1 cellular context compared by ENCODE assay signal in genomic region chr14:24431569-24432258, GRCh38.
A peak's percentile ranks its signal among the peaks of the same experiment; 100 is the strongest.
TF ChIP-seq lines count a peak whose summit lies in the region.

No MANE protein-coding gene starts in this region.

TF ChIP-seq in HepG2, 621 proteins besides CTCF, POLR2A, EP300 and RAD21 (continued from another document and continues in another):
- TF ChIP-seq, protein P1, sequence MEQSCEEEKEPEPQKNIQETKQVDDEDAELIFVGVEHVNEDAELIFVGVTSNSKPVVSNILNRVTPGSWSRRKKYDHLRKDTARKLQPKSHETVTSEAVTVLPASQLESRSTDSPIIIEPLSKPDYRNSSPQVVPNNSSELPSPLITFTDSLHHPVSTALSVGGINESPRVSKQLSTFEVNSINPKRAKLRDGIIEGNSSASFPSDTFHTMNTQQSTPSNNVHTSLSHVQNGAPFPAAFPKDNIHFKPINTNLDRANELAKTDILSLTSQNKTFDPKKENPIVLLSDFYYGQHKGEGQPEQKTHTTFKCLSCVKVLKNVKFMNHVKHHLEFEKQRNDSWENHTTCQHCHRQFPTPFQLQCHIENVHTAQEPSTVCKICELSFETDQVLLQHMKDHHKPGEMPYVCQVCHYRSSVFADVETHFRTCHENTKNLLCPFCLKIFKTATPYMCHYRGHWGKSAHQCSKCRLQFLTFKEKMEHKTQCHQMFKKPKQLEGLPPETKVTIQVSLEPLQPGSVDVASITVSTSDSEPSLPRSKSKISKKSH (CRISPR knock-in tag; IDR thresholded peaks at IDR 0.05; ENCODE audit: borderline replicate concordance): no peak
- TF ChIP-seq TBX2 (CRISPR knock-in tag; IDR thresholded peaks at IDR 0.05; ENCODE audit: borderline replicate concordance): peak; percentile 43; the same call in 1 of the 2 replicates
- TF ChIP-seq NR2F6 (IDR thresholded peaks at IDR 0.05): no peak
- TF ChIP-seq NR2F6 (CRISPR knock-in tag; IDR thresholded peaks at IDR 0.05): peak; percentile 53; the same call in 1 of the 2 replicates
- no peak for TF ChIP-seq CAMTA2 (CRISPR knock-in tag; IDR thresholded peaks at IDR 0.05; ENCODE audit: borderline replicate concordance)
- peak; percentile 81 for TF ChIP-seq REPIN1 (CRISPR knock-in tag; IDR thresholded peaks at IDR 0.05; ENCODE audit: borderline replicate concordance, low read depth)
- peak; percentile 99 for TF ChIP-seq STAG1 (CRISPR knock-in tag; IDR thresholded peaks at IDR 0.05)
- TF ChIP-seq POLR2G (IDR thresholded peaks at IDR 0.05; ENCODE audit: low read depth, low read length): peak; percentile 26; the same call in 1 of the 2 replicates
- TF ChIP-seq, protein P2, sequence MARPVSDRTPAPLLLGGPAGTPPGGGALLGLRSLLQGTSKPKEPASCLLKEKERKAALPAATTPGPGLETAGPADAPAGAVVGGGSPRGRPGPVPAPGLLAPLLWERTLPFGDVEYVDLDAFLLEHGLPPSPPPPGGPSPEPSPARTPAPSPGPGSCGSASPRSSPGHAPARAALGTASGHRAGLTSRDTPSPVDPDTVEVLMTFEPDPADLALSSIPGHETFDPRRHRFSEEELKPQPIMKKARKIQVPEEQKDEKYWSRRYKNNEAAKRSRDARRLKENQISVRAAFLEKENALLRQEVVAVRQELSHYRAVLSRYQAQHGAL (CRISPR knock-in tag; IDR thresholded peaks at IDR 0.05; ENCODE audit: not compliant biosample characterization): no peak
- TF ChIP-seq, protein P3, sequence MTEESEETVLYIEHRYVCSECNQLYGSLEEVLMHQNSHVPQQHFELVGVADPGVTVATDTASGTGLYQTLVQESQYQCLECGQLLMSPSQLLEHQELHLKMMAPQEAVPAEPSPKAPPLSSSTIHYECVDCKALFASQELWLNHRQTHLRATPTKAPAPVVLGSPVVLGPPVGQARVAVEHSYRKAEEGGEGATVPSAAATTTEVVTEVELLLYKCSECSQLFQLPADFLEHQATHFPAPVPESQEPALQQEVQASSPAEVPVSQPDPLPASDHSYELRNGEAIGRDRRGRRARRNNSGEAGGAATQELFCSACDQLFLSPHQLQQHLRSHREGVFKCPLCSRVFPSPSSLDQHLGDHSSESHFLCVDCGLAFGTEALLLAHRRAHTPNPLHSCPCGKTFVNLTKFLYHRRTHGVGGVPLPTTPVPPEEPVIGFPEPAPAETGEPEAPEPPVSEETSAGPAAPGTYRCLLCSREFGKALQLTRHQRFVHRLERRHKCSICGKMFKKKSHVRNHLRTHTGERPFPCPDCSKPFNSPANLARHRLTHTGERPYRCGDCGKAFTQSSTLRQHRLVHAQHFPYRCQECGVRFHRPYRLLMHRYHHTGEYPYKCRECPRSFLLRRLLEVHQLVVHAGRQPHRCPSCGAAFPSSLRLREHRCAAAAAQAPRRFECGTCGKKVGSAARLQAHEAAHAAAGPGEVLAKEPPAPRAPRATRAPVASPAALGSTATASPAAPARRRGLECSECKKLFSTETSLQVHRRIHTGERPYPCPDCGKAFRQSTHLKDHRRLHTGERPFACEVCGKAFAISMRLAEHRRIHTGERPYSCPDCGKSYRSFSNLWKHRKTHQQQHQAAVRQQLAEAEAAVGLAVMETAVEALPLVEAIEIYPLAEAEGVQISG (CRISPR knock-in tag; IDR thresholded peaks at IDR 0.05): peak; percentile 81
- TF ChIP-seq HOXA5 (CRISPR knock-in tag; IDR thresholded peaks at IDR 0.05): peak; percentile 68; the same call in 1 of the 2 replicates
- TF ChIP-seq ZNF543 (CRISPR knock-in tag; IDR thresholded peaks at IDR 0.05): no peak
- peak; percentile 95 for TF ChIP-seq ZMYM4 (CRISPR knock-in tag; IDR thresholded peaks at IDR 0.05)
- no peak for TF ChIP-seq HDAC1 (CRISPR knock-in tag; IDR thresholded peaks at IDR 0.05)
- TF ChIP-seq, protein P4, sequence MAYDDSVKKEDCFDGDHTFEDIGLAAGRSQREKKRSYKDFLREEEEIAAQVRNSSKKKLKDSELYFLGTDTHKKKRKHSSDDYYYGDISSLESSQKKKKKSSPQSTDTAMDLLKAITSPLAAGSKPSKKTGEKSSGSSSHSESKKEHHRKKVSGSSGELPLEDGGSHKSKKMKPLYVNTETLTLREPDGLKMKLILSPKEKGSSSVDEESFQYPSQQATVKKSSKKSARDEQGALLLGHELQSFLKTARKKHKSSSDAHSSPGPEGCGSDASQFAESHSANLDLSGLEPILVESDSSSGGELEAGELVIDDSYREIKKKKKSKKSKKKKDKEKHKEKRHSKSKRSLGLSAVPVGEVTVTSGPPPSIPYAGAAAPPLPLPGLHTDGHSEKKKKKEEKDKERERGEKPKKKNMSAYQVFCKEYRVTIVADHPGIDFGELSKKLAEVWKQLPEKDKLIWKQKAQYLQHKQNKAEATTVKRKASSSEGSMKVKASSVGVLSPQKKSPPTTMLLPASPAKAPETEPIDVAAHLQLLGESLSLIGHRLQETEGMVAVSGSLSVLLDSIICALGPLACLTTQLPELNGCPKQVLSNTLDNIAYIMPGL (CRISPR knock-in tag; IDR thresholded peaks at IDR 0.05; ENCODE audit: borderline replicate concordance in 1 of 2, low read depth in 1 of 2): peak; percentile 98 to 99
- no peak for TF ChIP-seq HOXA7 (CRISPR knock-in tag; IDR thresholded peaks at IDR 0.05)
- no peak for TF ChIP-seq SP4 (CRISPR knock-in tag; IDR thresholded peaks at IDR 0.05)
- TF ChIP-seq ZNF563 (CRISPR knock-in tag; IDR thresholded peaks at IDR 0.05): no peak
- TF ChIP-seq NR2F1 (CRISPR knock-in tag; IDR thresholded peaks at IDR 0.05): no peak; a peak in 1 of 4 replicates
- TF ChIP-seq ZNF562 (CRISPR knock-in tag; IDR thresholded peaks at IDR 0.05; ENCODE audit: borderline replicate concordance): no peak
- no peak for TF ChIP-seq ZNF709 (CRISPR knock-in tag; IDR thresholded peaks at IDR 0.05)
- no peak for TF ChIP-seq NFATC3 (CRISPR knock-in tag; IDR thresholded peaks at IDR 0.05)
- TF ChIP-seq JUNB (CRISPR knock-in tag; IDR thresholded peaks at IDR 0.05; ENCODE audit: borderline replicate concordance): no peak
- TF ChIP-seq UBTF (CRISPR knock-in tag; IDR thresholded peaks at IDR 0.05): peak; percentile 70; the same call in 1 of the 2 replicates
- 0 out of 2 replicates have a peak, but pooled peaks have one; percentile 34 for TF ChIP-seq ZNF441 (CRISPR knock-in tag; IDR thresholded peaks at IDR 0.05; ENCODE audit: borderline replicate concordance)
- TF ChIP-seq PPARG (CRISPR knock-in tag; conservative IDR thresholded peaks at IDR 0.05): peak; percentile 55; the same call in 1 of the 2 replicates
- peak; percentile 18 for TF ChIP-seq PRPF4 (IDR thresholded peaks at IDR 0.05; ENCODE audit: low read depth, low read length, poor library complexity, severe bottlenecking)
- TF ChIP-seq, protein P5, sequence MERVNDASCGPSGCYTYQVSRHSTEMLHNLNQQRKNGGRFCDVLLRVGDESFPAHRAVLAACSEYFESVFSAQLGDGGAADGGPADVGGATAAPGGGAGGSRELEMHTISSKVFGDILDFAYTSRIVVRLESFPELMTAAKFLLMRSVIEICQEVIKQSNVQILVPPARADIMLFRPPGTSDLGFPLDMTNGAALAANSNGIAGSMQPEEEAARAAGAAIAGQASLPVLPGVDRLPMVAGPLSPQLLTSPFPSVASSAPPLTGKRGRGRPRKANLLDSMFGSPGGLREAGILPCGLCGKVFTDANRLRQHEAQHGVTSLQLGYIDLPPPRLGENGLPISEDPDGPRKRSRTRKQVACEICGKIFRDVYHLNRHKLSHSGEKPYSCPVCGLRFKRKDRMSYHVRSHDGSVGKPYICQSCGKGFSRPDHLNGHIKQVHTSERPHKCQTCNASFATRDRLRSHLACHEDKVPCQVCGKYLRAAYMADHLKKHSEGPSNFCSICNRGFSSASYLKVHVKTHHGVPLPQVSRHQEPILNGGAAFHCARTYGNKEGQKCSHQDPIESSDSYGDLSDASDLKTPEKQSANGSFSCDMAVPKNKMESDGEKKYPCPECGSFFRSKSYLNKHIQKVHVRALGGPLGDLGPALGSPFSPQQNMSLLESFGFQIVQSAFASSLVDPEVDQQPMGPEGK (CRISPR knock-in tag; IDR thresholded peaks at IDR 0.05): peak; percentile 95
- no peak for TF ChIP-seq DNMT1 (CRISPR knock-in tag; IDR thresholded peaks at IDR 0.05)
- TF ChIP-seq PHF8 (CRISPR knock-in tag; IDR thresholded peaks at IDR 0.05): peak; percentile 58
- no peak for TF ChIP-seq DPF2 (CRISPR knock-in tag; IDR thresholded peaks at IDR 0.05; ENCODE audit: borderline replicate concordance, low read depth)
- TF ChIP-seq ZBTB10 (CRISPR knock-in tag; IDR thresholded peaks at IDR 0.05; ENCODE audit: borderline replicate concordance): no peak
- no peak for TF ChIP-seq MXD1 (CRISPR knock-in tag; IDR thresholded peaks at IDR 0.05)
- TF ChIP-seq ZNF234 (CRISPR knock-in tag; conservative IDR thresholded peaks at IDR 0.05): no peak
- TF ChIP-seq, protein P6, sequence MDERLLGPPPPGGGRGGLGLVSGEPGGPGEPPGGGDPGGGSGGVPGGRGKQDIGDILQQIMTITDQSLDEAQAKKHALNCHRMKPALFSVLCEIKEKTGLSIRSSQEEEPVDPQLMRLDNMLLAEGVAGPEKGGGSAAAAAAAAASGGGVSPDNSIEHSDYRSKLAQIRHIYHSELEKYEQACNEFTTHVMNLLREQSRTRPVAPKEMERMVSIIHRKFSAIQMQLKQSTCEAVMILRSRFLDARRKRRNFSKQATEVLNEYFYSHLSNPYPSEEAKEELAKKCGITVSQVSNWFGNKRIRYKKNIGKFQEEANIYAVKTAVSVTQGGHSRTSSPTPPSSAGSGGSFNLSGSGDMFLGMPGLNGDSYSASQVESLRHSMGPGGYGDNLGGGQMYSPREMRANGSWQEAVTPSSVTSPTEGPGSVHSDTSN (CRISPR knock-in tag; IDR thresholded peaks at IDR 0.05): no peak; the same call in 1 of the 2 replicates
- peak; percentile 74 for TF ChIP-seq SKI (IDR thresholded peaks at IDR 0.05; ENCODE audit: partially characterized antibody)
- TF ChIP-seq, protein P7, sequence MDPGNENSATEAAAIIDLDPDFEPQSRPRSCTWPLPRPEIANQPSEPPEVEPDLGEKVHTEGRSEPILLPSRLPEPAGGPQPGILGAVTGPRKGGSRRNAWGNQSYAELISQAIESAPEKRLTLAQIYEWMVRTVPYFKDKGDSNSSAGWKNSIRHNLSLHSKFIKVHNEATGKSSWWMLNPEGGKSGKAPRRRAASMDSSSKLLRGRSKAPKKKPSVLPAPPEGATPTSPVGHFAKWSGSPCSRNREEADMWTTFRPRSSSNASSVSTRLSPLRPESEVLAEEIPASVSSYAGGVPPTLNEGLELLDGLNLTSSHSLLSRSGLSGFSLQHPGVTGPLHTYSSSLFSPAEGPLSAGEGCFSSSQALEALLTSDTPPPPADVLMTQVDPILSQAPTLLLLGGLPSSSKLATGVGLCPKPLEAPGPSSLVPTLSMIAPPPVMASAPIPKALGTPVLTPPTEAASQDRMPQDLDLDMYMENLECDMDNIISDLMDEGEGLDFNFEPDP (CRISPR knock-in tag; conservative IDR thresholded peaks at IDR 0.05): 0 out of 2 replicates have a peak, but pooled peaks have one; percentile 86
- TF ChIP-seq SPEN (CRISPR knock-in tag; IDR thresholded peaks at IDR 0.05; ENCODE audit: low read depth): peak; percentile 65; the same call in 1 of the 2 replicates
- no peak for TF ChIP-seq SMAD9 (CRISPR knock-in tag; IDR thresholded peaks at IDR 0.05)
- TF ChIP-seq ISL2 (CRISPR knock-in tag; IDR thresholded peaks at IDR 0.05): peak; percentile 70; the same call in 1 of the 2 replicates
- no peak for TF ChIP-seq DR1 (CRISPR knock-in tag; IDR thresholded peaks at IDR 0.05)
- TF ChIP-seq HNF4A (CRISPR knock-in tag; IDR thresholded peaks at IDR 0.05): peak; percentile 40; the same call in 1 of the 2 replicates
- TF ChIP-seq ZBTB21 (CRISPR knock-in tag; IDR thresholded peaks at IDR 0.05): no peak
- TF ChIP-seq ZNF512 (CRISPR knock-in tag; IDR thresholded peaks at IDR 0.05): 0 out of 2 replicates have a peak, but pooled peaks have one; percentile 26
